12 cellular contexts compared by ENCODE assay signal in genomic region chr6:155155787-155156447, GRCh38.
DNase-seq lines count a peak whose midpoint lies in the region; TF ChIP-seq lines count a peak whose summit lies in the region.
"Had no signal": no experiment of that assay in that cellular context is flagged by ENCODE, and none has a peak within 500 bp of the region (broad histone marks: within the 10 kb centered on the region; RNA-seq: fewer than 3 reads in every experiment).

No MANE protein-coding gene starts in this region.

- H3K36me3 ChIP-seq in adipocyte (ENCODE audit: control insufficient read depth, insufficient read depth, low read length, severe bottlenecking) (no peaks in the 10 kb centered on the region), testis (ENCODE audit: low read depth, missing control alignments) (no peaks in the 10 kb centered on the region)
- H3K36me3 ChIP-seq: upper lobe of left lung had no signal

- H3K27ac ChIP-seq in testis = no peak overlapping the region
- H3K27ac ChIP-seq: SK-N-MC, upper lobe of left lung had no signal

- peak; percentile 72 for DNase-seq in activated effector memory CD4-positive, alpha-beta T cell treated with anti-CD3 and anti-CD28 coated beads, Interleukin-2, amount 50 U/mL, for 16 hours
- DNase-seq in activated effector memory CD4-positive, alpha-beta T cell treated with Interleukin-2 at 50 U/mL for 16 hours = no peak
- peak; percentile 41 for DNase-seq in LHCN-M2 (ENCODE audit: low read depth)
- DNase-seq in adipocyte (ENCODE audit: low read depth) = peak; percentile 12
- DNase-seq in renal cortical epithelial cell (ENCODE audit: low read depth) = peak; percentile 32
- DNase-seq in testis = no peak
- no peak for DNase-seq in DMS79 treated with DMSO at 0.1 percent for 48 hours (lab: John Stamatoyannopoulos, UW)
- DNase-seq in NK-92 (lab: John Stamatoyannopoulos, UW; ENCODE audit: unreplicated experiment) = no peak
- DNase-seq: amniotic stem cell, cortex of kidney, upper lobe of left lung had no signal

- H3K9ac ChIP-seq in adipocyte (ENCODE audit: low read length) = no peak overlapping the region

- H3K4me3 ChIP-seq in adipocyte (ENCODE audit: low read length) (no peak overlapping the region), testis (no peak overlapping the region)
- H3K4me3 ChIP-seq: SK-N-MC, upper lobe of left lung had no signal

- WGBS in testis, 2 donors = 92 to 96% methylated on average over 10 of the region's 10 CpGs

- H3K9me3 ChIP-seq in adipocyte (ENCODE audit: control insufficient read depth, low read length) (peaks cover 8% of the 10 kb centered on the region), testis (no peaks in the 10 kb centered on the region)
- H3K9me3 ChIP-seq: upper lobe of left lung had no signal

- H3K27me3 ChIP-seq in adipocyte (replicated peaks; ENCODE audit: control insufficient read depth, insufficient read depth, low read length) = no peaks in the 10 kb centered on the region
- H3K27me3 ChIP-seq in testis = no peaks in the 10 kb centered on the region
- H3K27me3 ChIP-seq: upper lobe of left lung had no signal

- intact Hi-C loops in testis (cut with DNase I; ENCODE audit: low total_unique reads) = no loop called here

- no peak for TF ChIP-seq CTCF in testis (IDR thresholded peaks at IDR 0.05)

- TF ChIP-seq POLR2A in testis (IDR thresholded peaks at IDR 0.05) = no peak

- H3K4me1 ChIP-seq in adipocyte (ENCODE audit: control insufficient read depth, insufficient read depth, low read length) (peaks cover 23% of the 10 kb centered on the region), testis (no peaks in the 10 kb centered on the region)

Comparison
In these comparisons a context has a peak if more than half of its experiments do, and no peak if none do; other contexts are left out.
1. DNase-seq: peak in activated effector memory CD4-positive, alpha-beta T cell treated with anti-CD3 and anti-CD28 coated beads, Interleukin-2, amount 50 U/mL, for 16 hours (single experiment), LHCN-M2 (single experiment), adipocyte (single experiment) and renal cortical epithelial cell (single experiment); none in activated effector memory CD4-positive, alpha-beta T cell treated with Interleukin-2 at 50 U/mL for 16 hours (single experiment), testis (single experiment), DMS79 treated with DMSO at 0.1 percent for 48 hours (single experiment) and NK-92 (single experiment).